14 cellular contexts compared by ENCODE assay signal in the genomic region with DNA sequence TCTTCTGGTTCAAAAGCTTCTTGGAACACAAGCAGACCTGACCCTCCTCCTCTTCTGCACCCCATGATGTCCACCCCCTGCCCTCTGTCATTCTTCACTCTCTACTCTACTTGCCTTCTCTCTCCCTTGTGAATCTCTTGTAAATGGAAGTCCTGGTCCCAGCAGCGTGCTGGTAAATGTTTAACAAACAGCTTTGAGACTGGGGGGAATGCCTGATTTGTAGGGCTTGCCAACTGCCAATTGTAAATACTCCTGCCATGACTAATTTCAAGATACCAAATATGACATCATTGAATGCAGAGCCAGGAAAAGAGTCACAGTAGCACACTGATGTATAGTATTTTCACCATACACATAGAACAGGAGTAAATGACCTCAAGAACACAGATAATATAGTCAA. TPM values are rescaled to one million over a fixed set of nuclear protein-coding genes. Genes with fewer than 3 reads are reported as not detected.
A peak's percentile ranks its signal among the peaks of the same experiment; 100 is the strongest.
DNase-seq lines count a peak whose midpoint lies in the region; ATAC-seq and TF ChIP-seq lines count a peak whose summit lies in the region.
"Had no signal": no experiment of that assay in that cellular context is flagged by ENCODE, and none has a peak within 500 bp of the region (broad histone marks: within the 10 kb centered on the region; RNA-seq: fewer than 3 reads in every experiment).

No MANE protein-coding gene starts in this region.

- no peak for TF ChIP-seq POLR2A in IMR-90 (IDR thresholded peaks at IDR 0.05; ENCODE audit: low read depth, low read length)

- H4K20me1 ChIP-seq in IMR-90 (ENCODE audit: insufficient read depth, low read length): no peaks in the 10 kb centered on the region

- H2BK15ac ChIP-seq in IMR-90 (ENCODE audit: low read depth, low read length): no peak overlapping the region
- H2BK15ac ChIP-seq in mesendoderm (replicated peaks; ENCODE audit: low read depth): no peak overlapping the region

- TF ChIP-seq CTCF in IMR-90 (conservative IDR thresholded peaks at IDR 0.05; ENCODE audit: low read depth, low read length) (no peak), brain microvascular endothelial cell (IDR thresholded peaks at IDR 0.05; ENCODE audit: low read depth, low read length, missing control alignments) (no peak), omental fat pad (IDR thresholded peaks at IDR 0.05) (no peak)

- no peak overlapping the region for H2BK20ac ChIP-seq in IMR-90 (ENCODE audit: low read depth, low read length)

- intact Hi-C loops in IMR-90 (cut with micrococcal nuclease): no loop called here

- peaks cover 9% of the 10 kb centered on the region for H3K27me3 ChIP-seq in IMR-90 (ENCODE audit: control insufficient read depth, insufficient read depth, low read length)
- H3K27me3 ChIP-seq in brain microvascular endothelial cell (replicated peaks): peaks cover 2% of the 10 kb centered on the region
- no peaks in the 10 kb centered on the region for H3K27me3 ChIP-seq in mesendoderm (ENCODE audit: insufficient read depth, low read length, poor library complexity)

- no peak overlapping the region for H3K23ac ChIP-seq in IMR-90 (ENCODE audit: low read depth, low read length)
- H3K23ac ChIP-seq in mesendoderm (ENCODE audit: low read length): no peak overlapping the region

- no peak overlapping the region for H2AK5ac ChIP-seq in IMR-90 (ENCODE audit: low read depth, low read length)
- H2AK5ac ChIP-seq in mesendoderm (ENCODE audit: low read length): no peak overlapping the region

- BruUV-seq in IMR-90 (replicated peaks; lab: Mats Ljungman, UMichigan): no TSS peak

- no peaks in the 10 kb centered on the region for H3K79me1 ChIP-seq in IMR-90 (ENCODE audit: low read depth in 1 of 2, low read length in 2 of 2)
- H3K79me1 ChIP-seq in mesendoderm (ENCODE audit: low read length): no peaks in the 10 kb centered on the region

- no peaks in the 10 kb centered on the region for H3K79me2 ChIP-seq in mesendoderm (ENCODE audit: control insufficient read depth, insufficient read depth, low read length)
- H3K79me2 ChIP-seq: parathyroid adenoma had no signal

- H3K9me1 ChIP-seq in IMR-90 (ENCODE audit: insufficient read depth, low read length): no peaks in the 10 kb centered on the region

- no peaks in the 10 kb centered on the region for H3K4me1 ChIP-seq in IMR-90 (ENCODE audit: control insufficient read depth, insufficient read depth, low read length)
- H3K4me1 ChIP-seq in mesendoderm (ENCODE audit: control insufficient read depth, low read depth, low read length): peaks cover 7% of the 10 kb centered on the region
- H3K4me1 ChIP-seq: parathyroid adenoma, tibial nerve had no signal

- in situ Hi-C loops in IMR-90 (cut with MboI; ENCODE audit: low sequenced_read_pairs) (no loop called here), brain microvascular endothelial cell (cut with HindIII; ENCODE audit: low pct_ligation_motif_present, low sequenced_read_pairs) (no loop called here)

- H2AFZ ChIP-seq in IMR-90 (replicated peaks; ENCODE audit: low read length, poor library complexity): no peak overlapping the region
- H2AFZ ChIP-seq: parathyroid adenoma had no signal

- ATAC-seq in IMR-90 (ENCODE audit: low read depth) (no peak), omental fat pad (ENCODE audit: low FRiP score) (no peak), HG03521 (IDR thresholded peaks at IDR 0.05; ENCODE audit: unreplicated experiment) (no peak), GM18517 (IDR thresholded peaks at IDR 0.05; ENCODE audit: unreplicated experiment) (no peak)

- no peaks in the 10 kb centered on the region for H3K9me3 ChIP-seq in IMR-90 (ENCODE audit: control insufficient read depth, insufficient read depth, low read length)
- H3K9me3 ChIP-seq: tibial nerve had no signal

- H2AK9ac ChIP-seq in IMR-90 (replicated peaks; ENCODE audit: low read depth, low read length, poor library complexity): no peak overlapping the region

- TF ChIP-seq RAD21 in IMR-90 (IDR thresholded peaks at IDR 0.05; ENCODE audit: low read length): no peak

- H2BK5ac ChIP-seq in IMR-90 (ENCODE audit: low read depth, low read length, poor library complexity, severe bottlenecking) (no peak overlapping the region), mesendoderm (ENCODE audit: low read length) (no peak overlapping the region)

- CTCF ChIA-PET in IMR-90 (lab: Yijun Ruan, JAX): no interaction called here

- H3K27ac ChIP-seq in IMR-90 (ENCODE audit: insufficient read depth, low read length) (no peak overlapping the region), brain microvascular endothelial cell (no peak overlapping the region), mesendoderm (ENCODE audit: low read depth, low read length) (no peak overlapping the region)
- H3K27ac ChIP-seq: parathyroid adenoma, tibial nerve had no signal

- H4K5ac ChIP-seq in IMR-90 (ENCODE audit: low read depth, low read length) (no peak overlapping the region), mesendoderm (ENCODE audit: low read length) (no peak overlapping the region)

- DNase-seq in EH (ENCODE audit: low read depth) (peak; percentile 39), IMR-90 (peak; percentile 21), brain microvascular endothelial cell (peak; percentile 22), mesendoderm (peak; percentile 37), Ammon's horn (ENCODE audit: low spot score) (no peak), omental fat pad (ENCODE audit: low spot score) (no peak)
- DNase-seq: activated CD4-positive, alpha-beta T cell treated with anti-CD3 and anti-CD28 coated beads for 4 hours; DND-41; immature natural killer cell; NCI-H1930 had no signal

- dilution Hi-C loops in IMR-90 (cut with HindIII; ENCODE audit: low sequenced_read_pairs, unreplicated experiment): no loop called here

- H3K9ac ChIP-seq in IMR-90 (ENCODE audit: low read depth, low read length): no peak overlapping the region
- H3K9ac ChIP-seq in mesendoderm (ENCODE audit: low read length): no peak overlapping the region
- H3K9ac ChIP-seq: parathyroid adenoma had no signal

- WGBS in IMR-90 (ENCODE audit: extremely low coverage in 2 of 2, insufficient read length in 1 of 2), 2 experiments: no CpG with 5 or more reads among the region's 1 CpG
- no CpG with 5 or more reads among the region's 1 CpG for WGBS in mesendoderm (ENCODE audit: extremely low coverage, insufficient coverage, low lambda C conversion rate)

- no peak overlapping the region for H3K56ac ChIP-seq in IMR-90 (ENCODE audit: extremely low read depth, insufficient read depth, low read length)
- H3K56ac ChIP-seq in mesendoderm (ENCODE audit: low read length): no peak overlapping the region

- H4K8ac ChIP-seq in IMR-90 (ENCODE audit: low read depth in 2 of 2, low read length in 2 of 2) (no peak overlapping the region), mesendoderm (ENCODE audit: low read depth, low read length) (no peak overlapping the region)

- H3K4me3 ChIP-seq in IMR-90 (ENCODE audit: insufficient read depth, low read depth, low read length) (no peak overlapping the region), brain microvascular endothelial cell (ENCODE audit: low read depth, low read length) (no peak overlapping the region), mesendoderm (ENCODE audit: low read length) (no peak overlapping the region)
- H3K4me3 ChIP-seq: tibial nerve had no signal

- POLR2A ChIA-PET in IMR-90 (lab: Charles Lee; ENCODE audit: unreplicated experiment): no interaction called here

- H3K4me2 ChIP-seq in IMR-90 (ENCODE audit: low read depth, low read length) (no peak overlapping the region), mesendoderm (ENCODE audit: low read length) (no peak overlapping the region)

- H3K18ac ChIP-seq in IMR-90 (ENCODE audit: low read depth, low read length): no peak overlapping the region
- H3K18ac ChIP-seq in mesendoderm (ENCODE audit: low read length): no peak overlapping the region

- H3K36me3 ChIP-seq in IMR-90 (ENCODE audit: control insufficient read depth, insufficient read depth, low read length) (no peaks in the 10 kb centered on the region), brain microvascular endothelial cell (replicated peaks) (no peaks in the 10 kb centered on the region), mesendoderm (ENCODE audit: control insufficient read depth, insufficient read depth, low read length) (no peaks in the 10 kb centered on the region)
- H3K36me3 ChIP-seq: tibial nerve had no signal

- H4K91ac ChIP-seq in IMR-90 (ENCODE audit: insufficient read depth, low read depth, low read length): no peak overlapping the region

- H3K4ac ChIP-seq in IMR-90 (ENCODE audit: low read depth, low read length) (no peak overlapping the region), mesendoderm (ENCODE audit: low read depth, low read length) (no peak overlapping the region)

- H2BK120ac ChIP-seq in IMR-90 (ENCODE audit: low read depth, low read length): no peak overlapping the region
- no peak overlapping the region for H2BK120ac ChIP-seq in mesendoderm (ENCODE audit: low read depth, low read length)

- no peak overlapping the region for H3K14ac ChIP-seq in IMR-90 (replicated peaks; ENCODE audit: low read depth, low read length)

TF ChIP-seq in IMR-90, 13 proteins besides CTCF, POLR2A, EP300 and RAD21:
- TF ChIP-seq CEBPB (IDR thresholded peaks at IDR 0.05; ENCODE audit: low read depth, low read length): no peak
- TF ChIP-seq RCOR1 (IDR thresholded peaks at IDR 0.05; ENCODE audit: insufficient replicate concordance, low read length): no peak
- no peak for TF ChIP-seq NFE2L2 (IDR thresholded peaks at IDR 0.05; ENCODE audit: low read depth, low read length)
- no peak for TF ChIP-seq SMC3 (IDR thresholded peaks at IDR 0.05; ENCODE audit: low read depth, low read length)
- no peak for TF ChIP-seq BHLHE40 (IDR thresholded peaks at IDR 0.05; ENCODE audit: low read depth, low read length)
- TF ChIP-seq, protein P1, sequence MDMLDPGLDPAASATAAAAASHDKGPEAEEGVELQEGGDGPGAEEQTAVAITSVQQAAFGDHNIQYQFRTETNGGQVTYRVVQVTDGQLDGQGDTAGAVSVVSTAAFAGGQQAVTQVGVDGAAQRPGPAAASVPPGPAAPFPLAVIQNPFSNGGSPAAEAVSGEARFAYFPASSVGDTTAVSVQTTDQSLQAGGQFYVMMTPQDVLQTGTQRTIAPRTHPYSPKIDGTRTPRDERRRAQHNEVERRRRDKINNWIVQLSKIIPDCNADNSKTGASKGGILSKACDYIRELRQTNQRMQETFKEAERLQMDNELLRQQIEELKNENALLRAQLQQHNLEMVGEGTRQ (IDR thresholded peaks at IDR 0.05; ENCODE audit: low read depth, low read length): no peak
- no peak for TF ChIP-seq FOS (IDR thresholded peaks at IDR 0.05; ENCODE audit: low read depth, low read length)
- no peak for TF ChIP-seq MAZ (IDR thresholded peaks at IDR 0.05; ENCODE audit: borderline replicate concordance, low read depth, low read length)
- TF ChIP-seq CHD1 (IDR thresholded peaks at IDR 0.05; ENCODE audit: low read depth, low read length): no peak
- no peak for TF ChIP-seq MXI1 (IDR thresholded peaks at IDR 0.05; ENCODE audit: borderline replicate concordance, low read depth, low read length)

RNA-seq across cellular contexts. Expression of a gene that starts 40.9 kb away (rescaled TPM):
- total RNA-seq in IMR-90 (2012; rRNA removed): not detected in 2 replicates
- not detected in 2 replicates for polyA plus RNA-seq in IMR-90 (2012; rRNA removed)
- not detected in 2 replicates for polyA plus RNA-seq in IMR-90 (2012; cell fraction: cytosol; rRNA removed)
- polyA plus RNA-seq in IMR-90 (2012; cell fraction: nucleus; rRNA removed; ENCODE audit: low replicate concordance): not detected in 2 replicates
- 26.7 TPM for polyA plus RNA-seq in mesendoderm (2013, experiment 1 of 2)
- polyA plus RNA-seq in mesendoderm (2013, experiment 2 of 2): 26.5 TPM
- total RNA-seq in omental fat pad: 1 to 10 TPM; 1.8 to 6.4 (median 4.1) TPM
- polyA plus RNA-seq: immature natural killer cell had no signal

Comparison
In these comparisons a context has a peak if more than half of its experiments do, and no peak if none do; other contexts are left out.
1. DNase-seq: peak in EH (single experiment), IMR-90 (single experiment), brain microvascular endothelial cell (single experiment) and mesendoderm (single experiment); none in Ammon's horn (single experiment) and omental fat pad (single experiment).